In genomic region chr2:43226955-43227829, GRCh38 we compare ENCODE assay signal across 8 cellular contexts. TPM values are rescaled to one million over a fixed set of nuclear protein-coding genes. Genes with fewer than 3 reads are reported as not detected.
DNase-seq lines count a peak whose midpoint lies in the region; ATAC-seq and TF ChIP-seq lines count a peak whose summit lies in the region.

No MANE protein-coding gene starts in this region.

- peak overlapping the region; percentile 79 for H3K4me2 ChIP-seq in GM23338

- no peaks in the 10 kb centered on the region for H3K9me3 Mint-ChIP-seq in GM23338

- peaks cover 15% of the 10 kb centered on the region; the same call in 1 of the 2 replicates for H3K36me3 ChIP-seq in GM23338 (ENCODE audit: insufficient read depth)

- TF ChIP-seq CTCF in GM23338 (conservative IDR thresholded peaks at IDR 0.05; ENCODE audit: low read depth in 2 of 2) (peak in 1 of 2 experiments; percentile 55; a peak in 2 of 4 replicates), NB4 (IDR thresholded peaks at IDR 0.05; ENCODE audit: low read depth, low read length) (no peak), retinal pigment epithelial cell (conservative IDR thresholded peaks at IDR 0.05; ENCODE audit: low read depth, low read length) (peak; percentile 5)

- DNase-seq in DMS153 treated with DMSO at 0.1 percent for 48 hours (lab: John Stamatoyannopoulos, UW; ENCODE audit: unreplicated experiment), result peak; percentile 51
- DNase-seq in GM23338 (ENCODE audit: low spot score), result peak; percentile 88
- peak; percentile 91 for DNase-seq in NB4 (ENCODE audit: low read depth)
- peak; percentile 42 for DNase-seq in T-helper 9 cell
- DNase-seq in astrocyte of the hippocampus (ENCODE audit: low read depth, low spot score), result peak; percentile 89
- DNase-seq in hippocampal formation (lab: John Stamatoyannopoulos, UW), result peak; percentile 87 to 93
- peak; percentile 95 for DNase-seq in retinal pigment epithelial cell (ENCODE audit: low read depth)
- DNase-seq in kidney glomerular epithelial cell (lab: John Stamatoyannopoulos, UW), result no peak

- peak; percentile 40 for ATAC-seq in GM23338

- no peaks in the 10 kb centered on the region for H3K9me2 ChIP-seq in GM23338 (ENCODE audit: insufficient read depth)

- H3K36me3 Mint-ChIP-seq in GM23338 (ENCODE audit: low read depth), result peaks cover 38% of the 10 kb centered on the region

- peaks cover 13% of the 10 kb centered on the region for H3K27me3 Mint-ChIP-seq in GM23338 (ENCODE audit: insufficient read depth, low read depth, poor library complexity)

- peaks cover 8% of the 10 kb centered on the region for H4K20me1 ChIP-seq in GM23338 (replicated peaks; ENCODE audit: insufficient read depth)

- peak overlapping the region; percentile 81 for H3K4me3 Mint-ChIP-seq in GM23338

- H3K79me2 ChIP-seq in GM23338 (replicated peaks; ENCODE audit: insufficient read depth), result peaks cover 49% of the 10 kb centered on the region

- TF ChIP-seq POLR2A in NB4 (IDR thresholded peaks at IDR 0.05; ENCODE audit: extremely low read depth, insufficient read length), result peak; percentile 49

- H3K27ac Mint-ChIP-seq in GM23338, result peak overlapping the region; percentile 89

- no peak overlapping the region for H2AFZ ChIP-seq in GM23338

- H3K4me3 ChIP-seq in GM23338, result peak overlapping the region; percentile 97
- peak overlapping the region; percentile 85 for H3K4me3 ChIP-seq in NB4 (ENCODE audit: low read depth, low read length)
- H3K4me3 ChIP-seq in retinal pigment epithelial cell (ENCODE audit: low read length), result peak overlapping the region; percentile 72

- peaks cover 49% of the 10 kb centered on the region for H3K4me1 Mint-ChIP-seq in GM23338

- H3F3A ChIP-seq in GM23338 (replicated peaks; ENCODE audit: low read depth), result peaks cover 18% of the 10 kb centered on the region; the same call in 1 of the 2 replicates

- H3K27ac ChIP-seq in GM23338 (ENCODE audit: low read depth), result peak overlapping the region; percentile 93

- peaks cover 43% of the 10 kb centered on the region for H3K4me1 ChIP-seq in GM23338 (ENCODE audit: insufficient read depth)

- no peaks in the 10 kb centered on the region for H3K27me3 ChIP-seq in GM23338 (ENCODE audit: insufficient read depth)

TF ChIP-seq in GM23338, 12 proteins besides CTCF, POLR2A, EP300 and RAD21:
- no peak for TF ChIP-seq CREB1 (CRISPR knock-in tag; IDR thresholded peaks at IDR 0.05; ENCODE audit: low read depth)
- TF ChIP-seq REST (IDR thresholded peaks at IDR 0.05; ENCODE audit: unreplicated experiment), result no peak
- no peak for TF ChIP-seq JUNB (IDR thresholded peaks at IDR 0.05; ENCODE audit: unreplicated experiment)
- no peak for TF ChIP-seq NANOG (IDR thresholded peaks at IDR 0.05; ENCODE audit: borderline replicate concordance)
- TF ChIP-seq ZNF331 (CRISPR knock-in tag; IDR thresholded peaks at IDR 0.05; ENCODE audit: low read depth), result no peak
- TF ChIP-seq ZNF114 (CRISPR knock-in tag; IDR thresholded peaks at IDR 0.05), result no peak
- no peak for TF ChIP-seq EZH2phosphoT487 (IDR thresholded peaks at IDR 0.05; ENCODE audit: unreplicated experiment)
- TF ChIP-seq EZH2 (IDR thresholded peaks at IDR 0.05; ENCODE audit: low read depth, unreplicated experiment), result no peak
- no peak for TF ChIP-seq POLR2AphosphoS5 (IDR thresholded peaks at IDR 0.05; ENCODE audit: low read depth)
- TF ChIP-seq STAT1 (IDR thresholded peaks at IDR 0.05; ENCODE audit: unreplicated experiment), result no peak
- no peak for TF ChIP-seq ZNF462 (CRISPR knock-in tag; IDR thresholded peaks at IDR 0.05)
- TF ChIP-seq ETS1 (IDR thresholded peaks at IDR 0.05), result no peak

RNA-seq across cellular contexts. Expression of gene ZFP36L2, which starts 0.8 kb away (rescaled TPM):
- total RNA-seq in GM23338 (2014; rRNA removed; shearing (Covaris generic)), result 37.9 and 43.0 TPM in 2 replicates
- 38.4 and 39.6 TPM in 2 replicates for polyA plus RNA-seq in GM23338 (2016; fragmentation: Nextera tagmentation; extraction: Ambion mirVana)
